1 cellular context compared by ENCODE assay signal in the genomic region with DNA sequence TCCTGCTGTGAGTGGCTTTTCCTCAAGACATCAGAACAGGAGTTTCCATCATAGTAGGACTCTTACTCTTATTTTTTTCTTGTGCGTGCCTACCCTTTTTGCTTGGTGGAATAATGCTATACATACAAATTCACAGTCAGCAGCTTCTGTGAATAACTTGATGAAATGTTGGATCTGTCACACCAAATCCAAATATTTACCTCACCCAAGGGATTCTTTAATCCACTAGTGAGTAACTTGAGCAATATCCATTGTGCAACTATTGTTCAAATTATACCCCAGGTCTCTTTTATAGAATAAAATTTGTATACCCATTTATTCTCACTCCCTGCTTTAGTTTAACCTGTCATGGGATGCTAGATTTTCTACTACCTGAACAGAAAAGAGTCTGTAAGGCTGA.
TF ChIP-seq lines count a peak whose summit lies in the region.

No MANE protein-coding gene starts in this region.

TF ChIP-seq in HepG2, 621 proteins besides CTCF, POLR2A, EP300 and RAD21:
- TF ChIP-seq ZGPAT (CRISPR knock-in tag; IDR thresholded peaks at IDR 0.05) (no peak), ZNF629 (CRISPR knock-in tag; conservative IDR thresholded peaks at IDR 0.05) (no peak), ZNF784 (CRISPR knock-in tag; IDR thresholded peaks at IDR 0.05; ENCODE audit: borderline replicate concordance) (no peak), ZSCAN9 (CRISPR knock-in tag; IDR thresholded peaks at IDR 0.05; ENCODE audit: borderline replicate concordance) (no peak), FOXO4 (CRISPR knock-in tag; conservative IDR thresholded peaks at IDR 0.05) (no peak), MAF1 (CRISPR knock-in tag; IDR thresholded peaks at IDR 0.05; ENCODE audit: borderline replicate concordance) (no peak)
- TF ChIP-seq, protein P1, sequence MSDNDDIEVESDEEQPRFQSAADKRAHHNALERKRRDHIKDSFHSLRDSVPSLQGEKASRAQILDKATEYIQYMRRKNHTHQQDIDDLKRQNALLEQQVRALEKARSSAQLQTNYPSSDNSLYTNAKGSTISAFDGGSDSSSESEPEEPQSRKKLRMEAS (IDR thresholded peaks at IDR 0.05) = no peak
